Comparison of ENCODE assay signal across 30 cellular contexts in the genomic region with DNA sequence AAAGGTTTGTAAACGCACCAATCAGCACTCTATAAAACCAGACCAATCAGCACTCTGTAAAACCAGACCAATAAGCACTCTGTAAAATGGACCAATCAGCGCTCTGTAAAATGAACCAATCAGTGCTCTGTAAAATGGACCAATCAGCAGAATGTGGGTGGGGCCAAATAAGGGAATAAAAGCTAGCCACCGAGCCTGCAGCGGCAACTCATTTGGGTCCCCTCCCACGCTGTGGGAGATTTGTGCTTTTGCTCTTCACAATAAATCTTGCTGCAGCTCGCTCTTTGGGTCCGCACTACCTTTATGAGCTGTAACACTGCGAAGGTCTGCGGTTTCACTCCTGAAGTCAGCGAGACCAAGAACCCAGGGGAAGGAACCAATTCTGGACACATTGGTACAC. TPM values are rescaled to one million over a fixed set of nuclear protein-coding genes. Genes with fewer than 3 reads are reported as not detected.
"Had no signal": no experiment of that assay in that cellular context is flagged by ENCODE, and none has a peak within 500 bp of the region (broad histone marks: within the 10 kb centered on the region; RNA-seq: fewer than 3 reads in every experiment).

No MANE protein-coding gene starts in this region.

- H3K9me3 ChIP-seq: esophagus squamous epithelium, psoas muscle, sigmoid colon, thoracic aorta, tibial nerve, upper lobe of right lung, uterus had no signal

- H2AFZ ChIP-seq: neural progenitor cell had no signal

- H3K4me3 Mint-ChIP-seq: naive thymus-derived CD4-positive, alpha-beta T cell; nephron; neural progenitor cell; stimulated activated effector memory CD8-positive, alpha-beta T cell treated with anti-CD3 and anti-CD28 coated beads, Interleukin-12 subunit alpha, Interleukin-12 subunit beta, amount 100 ng/mL, for 72 hours had no signal

- DNase-seq: dermis blood vessel endothelial cell; effector memory CD4-positive, alpha-beta T cell; esophagus squamous epithelium; mesendoderm; midbrain; naive thymus-derived CD4-positive, alpha-beta T cell; psoas muscle; right cardiac atrium; sigmoid colon; stimulated activated CD4-positive, alpha-beta T cell treated with anti-CD3 and anti-CD28 coated beads, Interleukin-2, amount 100 ng/mL, for 24 hours; stimulated activated CD4-positive, alpha-beta T cell treated with anti-CD3 and anti-CD28 coated beads, Interleukin-4, amount 100 ng/mL, for 24 hours; stimulated activated naive CD8-positive, alpha-beta T cell treated with anti-CD3 and anti-CD28 coated beads, Interleukin-15, Interleukin-2, amounts not matched to agents 100 U/mL and 50 U/mL, for 24 hours; substantia nigra; upper lobe of right lung; uterus had no signal

- H3K27me3 ChIP-seq: neural progenitor cell had no signal

- H3K27ac ChIP-seq: coronary artery, esophagus squamous epithelium, neural progenitor cell, psoas muscle, sigmoid colon, thoracic aorta, tibial nerve, upper lobe of right lung, uterus had no signal

- H3K4me2 ChIP-seq: neural progenitor cell had no signal

- ATAC-seq: left lobe of liver; naive thymus-derived CD4-positive, alpha-beta T cell; psoas muscle; right cardiac atrium; stimulated activated effector memory CD8-positive, alpha-beta T cell treated with anti-CD3 and anti-CD28 coated beads, Interleukin-12 subunit alpha, Interleukin-12 subunit beta, amount 100 ng/mL, for 72 hours; stimulated activated naive CD8-positive, alpha-beta T cell treated with anti-CD3 and anti-CD28 coated beads, Interleukin-15, Interleukin-2, amounts not matched to agents 100 U/mL and 50 U/mL, for 24 hours; upper lobe of right lung had no signal

- FAIRE-seq: endothelial cell of umbilical vein, frontal cortex, keratinocyte had no signal

- H3K36me3 ChIP-seq: esophagus squamous epithelium, neural progenitor cell, sigmoid colon, thoracic aorta, upper lobe of right lung, uterus had no signal

- H3K4me1 ChIP-seq: neural progenitor cell, psoas muscle, uterus had no signal

- H3K9ac ChIP-seq: neural progenitor cell had no signal

- H3K27ac Mint-ChIP-seq: naive thymus-derived CD4-positive, alpha-beta T cell; nephron; neural progenitor cell; stimulated activated effector memory CD8-positive, alpha-beta T cell treated with anti-CD3 and anti-CD28 coated beads, Interleukin-12 subunit alpha, Interleukin-12 subunit beta, amount 100 ng/mL, for 72 hours had no signal

- H3K4me3 ChIP-seq: coronary artery, esophagus squamous epithelium, neural progenitor cell, psoas muscle, sigmoid colon, thoracic aorta, tibial nerve, upper lobe of right lung, uterus had no signal

RNA-seq across cellular contexts. Expression of a gene that starts 31.1 kb away (rescaled TPM):
- total RNA-seq: dermis blood vessel endothelial cell, endothelial cell of umbilical vein, epithelial cell of proximal tubule, left lobe of liver, lung microvascular endothelial cell, renal cortical epithelial cell had no signal
- polyA plus RNA-seq: endothelial cell of umbilical vein; keratinocyte; naive thymus-derived CD4-positive, alpha-beta T cell; right cardiac atrium; sigmoid colon had no signal

RNA-seq across cellular contexts. Expression of a gene that starts 47.5 kb away (rescaled TPM):
- total RNA-seq: dermis blood vessel endothelial cell, endothelial cell of umbilical vein, epithelial cell of proximal tubule, lung microvascular endothelial cell, osteoblast, renal cortical epithelial cell, skeletal muscle tissue had no signal
- polyA plus RNA-seq: keratinocyte had no signal
